ENCODE assay signal across 13 cellular contexts in genomic region chr16:1324286-1324826, GRCh38.
"Had no signal": no experiment of that assay in that cellular context is flagged by ENCODE, and none has a peak within 500 bp of the region (broad histone marks: within the 10 kb centered on the region; RNA-seq: fewer than 3 reads in every experiment).

No MANE protein-coding gene starts in this region.

- H2AFZ ChIP-seq: neural progenitor cell had no signal

- H3K27me3 Mint-ChIP-seq: activated CD4-positive, alpha-beta T cell treated with anti-CD3 and anti-CD28 coated beads, Interleukin-2, amount 10 ng/mL, durations not matched to agents 7 days and 5 days; activated naive CD8-positive, alpha-beta T cell treated with anti-CD3 and anti-CD28 coated beads, Interleukin-2, amount 10 ng/mL, durations not matched to agents 7 days and 5 days had no signal

- H3K27me3 ChIP-seq: neural progenitor cell, ovary had no signal

- H3K4me1 Mint-ChIP-seq: activated CD4-positive, alpha-beta T cell treated with anti-CD3 and anti-CD28 coated beads, Interleukin-2, amount 10 ng/mL, durations not matched to agents 7 days and 5 days; activated naive CD8-positive, alpha-beta T cell treated with anti-CD3 and anti-CD28 coated beads, Interleukin-2, amount 10 ng/mL, durations not matched to agents 7 days and 5 days had no signal

- H3K27ac Mint-ChIP-seq: activated naive CD8-positive, alpha-beta T cell treated with anti-CD3 and anti-CD28 coated beads, Interleukin-2, amount 10 ng/mL, durations not matched to agents 7 days and 5 days; activated T-cell treated with anti-CD3 and anti-CD28 coated beads, Interleukin-2, amount 50 U/mL, for 72 hours; neural progenitor cell had no signal

- DNase-seq: activated CD4-positive, alpha-beta T cell treated with anti-CD3 and anti-CD28 coated beads, Interleukin-2, amount 10 ng/mL, durations not matched to agents 7 days and 5 days; activated CD8-positive, alpha-beta memory T cell treated with anti-CD3 and anti-CD28 coated beads, Interleukin-2, amount 50 U/mL, for 48 hours; activated gamma-delta T cell treated with Interleukin-2 at 50 U/mL for 16 hours; activated naive CD8-positive, alpha-beta T cell treated with anti-CD3 and anti-CD28 coated beads, Interleukin-2, amount 10 ng/mL, durations not matched to agents 7 days and 5 days; activated T-cell treated with anti-CD3 and anti-CD28 coated beads, Interleukin-2, amount 50 U/mL, for 72 hours; effector CD8-positive, alpha-beta T cell; foreskin melanocyte; ovary; stimulated activated CD4-positive, alpha-beta T cell treated with anti-CD3 and anti-CD28 coated beads, Interleukin-12 subunit alpha, Interleukin-12 subunit beta, amount 100 ng/mL, for 4 hours; stimulated activated CD4-positive, alpha-beta T cell treated with anti-CD3 and anti-CD28 coated beads, Interleukin-2, amount 100 ng/mL, for 24 hours; trophoblast cell had no signal

- H3K9me3 Mint-ChIP-seq: activated CD4-positive, alpha-beta T cell treated with anti-CD3 and anti-CD28 coated beads, Interleukin-2, amount 10 ng/mL, durations not matched to agents 7 days and 5 days; activated naive CD8-positive, alpha-beta T cell treated with anti-CD3 and anti-CD28 coated beads, Interleukin-2, amount 10 ng/mL, durations not matched to agents 7 days and 5 days; activated T-cell treated with anti-CD3 and anti-CD28 coated beads, Interleukin-2, amount 50 U/mL, for 72 hours; neural progenitor cell had no signal

- H3K4me2 ChIP-seq: neural progenitor cell had no signal

- H3K27ac ChIP-seq: coronary artery, ovary had no signal

- H3K4me3 Mint-ChIP-seq: activated CD4-positive, alpha-beta T cell treated with anti-CD3 and anti-CD28 coated beads, Interleukin-2, amount 10 ng/mL, durations not matched to agents 7 days and 5 days; activated naive CD8-positive, alpha-beta T cell treated with anti-CD3 and anti-CD28 coated beads, Interleukin-2, amount 10 ng/mL, durations not matched to agents 7 days and 5 days; activated T-cell treated with anti-CD3 and anti-CD28 coated beads, Interleukin-2, amount 50 U/mL, for 72 hours; neural progenitor cell had no signal

- H3K9ac ChIP-seq: neural progenitor cell had no signal

- H3K4me1 ChIP-seq: neural progenitor cell had no signal

- H3K4me3 ChIP-seq: coronary artery, neural progenitor cell, ovary had no signal
